ENCODE assay signal across 15 cellular contexts in the genomic region with DNA sequence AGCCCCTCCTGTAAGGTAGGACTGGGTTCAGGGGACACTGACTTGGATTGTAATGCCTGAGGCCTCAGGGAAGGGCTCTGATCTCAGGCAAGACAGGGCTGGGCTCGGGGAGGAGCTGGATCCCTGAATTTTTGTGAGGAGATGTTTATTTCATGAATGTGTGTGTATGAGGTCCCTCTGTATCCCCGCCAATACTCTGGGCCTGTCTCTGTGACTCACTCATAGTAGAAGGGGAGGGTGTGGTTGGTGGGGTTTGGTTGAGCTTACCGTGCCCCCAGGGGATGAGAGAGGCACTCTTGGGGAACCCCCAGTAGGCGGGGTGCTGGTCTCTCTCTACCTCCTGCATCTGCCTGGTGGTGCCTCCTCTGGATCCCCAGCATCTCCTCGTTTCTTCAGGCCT. TPM values are rescaled to one million over a fixed set of nuclear protein-coding genes. Genes with fewer than 3 reads are reported as not detected.
DNase-seq lines count a peak whose midpoint lies in the region; ATAC-seq and TF ChIP-seq lines count a peak whose summit lies in the region.
"Had no signal": no experiment of that assay in that cellular context is flagged by ENCODE, and none has a peak within 500 bp of the region (broad histone marks: within the 10 kb centered on the region; RNA-seq: fewer than 3 reads in every experiment).

No MANE protein-coding gene starts in this region.

- H3K9ac ChIP-seq in mesendoderm (ENCODE audit: low read length): no peak overlapping the region

- H2BK120ac ChIP-seq in mesendoderm (ENCODE audit: low read depth, low read length): no peak overlapping the region

- H3K4me2 ChIP-seq in mesendoderm (ENCODE audit: low read length): no peak overlapping the region
- H3K4me2 ChIP-seq: hepatocyte, smooth muscle cell had no signal

- no peak overlapping the region for H3K23ac ChIP-seq in mesendoderm (ENCODE audit: low read length)

- no peak overlapping the region for H3K18ac ChIP-seq in mesendoderm (ENCODE audit: low read length)

- no peak overlapping the region for H3K27ac ChIP-seq in mesendoderm (ENCODE audit: low read depth, low read length)
- H3K27ac ChIP-seq: hepatocyte had no signal

- H3K36me3 ChIP-seq in mesendoderm (ENCODE audit: control insufficient read depth, insufficient read depth, low read length): no peaks in the 10 kb centered on the region
- H3K36me3 ChIP-seq: BE2C had no signal

- ATAC-seq in GM19043 (IDR thresholded peaks at IDR 0.05; ENCODE audit: low read depth, unreplicated experiment) (peak; percentile 47), HG03342 (IDR thresholded peaks at IDR 0.05; ENCODE audit: unreplicated experiment) (peak; percentile 71)

- no peak overlapping the region for H3K4ac ChIP-seq in mesendoderm (ENCODE audit: low read depth, low read length)

- H2BK15ac ChIP-seq in mesendoderm (replicated peaks; ENCODE audit: low read depth): no peak overlapping the region

- no peaks in the 10 kb centered on the region for H3K27me3 ChIP-seq in mesendoderm (ENCODE audit: insufficient read depth, low read length, poor library complexity)
- H3K27me3 ChIP-seq: BE2C, hepatocyte had no signal

- H4K5ac ChIP-seq in mesendoderm (ENCODE audit: low read length): no peak overlapping the region

- H2BK5ac ChIP-seq in mesendoderm (ENCODE audit: low read length): no peak overlapping the region

- TF ChIP-seq CTCF in epithelial cell of esophagus (IDR thresholded peaks at IDR 0.05; ENCODE audit: insufficient read depth, low read depth, low read length, missing control alignments) (no peak), GM13976 (IDR thresholded peaks at IDR 0.05; ENCODE audit: borderline replicate concordance, control extremely low read depth, extremely low read depth, insufficient read depth, missing control alignments) (no peak)

- no peak overlapping the region for H2AK5ac ChIP-seq in mesendoderm (ENCODE audit: low read length)

- DNase-seq in AG08395 (ENCODE audit: low spot score) (peak; percentile 41), epithelial cell of esophagus (ENCODE audit: low read depth) (peak; percentile 49), mesendoderm (no peak), medulla oblongata (ENCODE audit: extremely low spot score) (no peak), DMS53 (lab: John Stamatoyannopoulos, UW) (no peak), GM13976 (ENCODE audit: low spot score) (no peak)
- DNase-seq: activated CD4-positive, alpha-beta T cell treated with anti-CD3 and anti-CD28 coated beads for 1 hour; activated naive CD4-positive, alpha-beta T cell treated with anti-CD3 and anti-CD28 coated beads, Interleukin-2, amount 10 ng/mL, durations not matched to agents 7 days and 5 days; cortex of kidney; SHP77 treated with DMSO at 0.1 percent for 48 hours had no signal

- in situ Hi-C loops in GM13976 (cut with MboI; ENCODE audit: low sequenced_read_pairs, unreplicated experiment): no loop called here

- no peaks in the 10 kb centered on the region for H3K4me1 ChIP-seq in mesendoderm (ENCODE audit: control insufficient read depth, low read depth, low read length)

- no peak overlapping the region for H3K4me3 ChIP-seq in epithelial cell of esophagus (ENCODE audit: low read length)
- H3K4me3 ChIP-seq in mesendoderm (ENCODE audit: low read length): no peak overlapping the region
- H3K4me3 ChIP-seq: hepatocyte, smooth muscle cell had no signal

- WGBS in mesendoderm (ENCODE audit: extremely low coverage, insufficient coverage, low lambda C conversion rate): no CpG with 5 or more reads among the region's 5 CpGs

- H3K79me1 ChIP-seq in mesendoderm (ENCODE audit: low read length): no peaks in the 10 kb centered on the region

- H3K56ac ChIP-seq in mesendoderm (ENCODE audit: low read length): no peak overlapping the region

- no peak overlapping the region for H4K8ac ChIP-seq in mesendoderm (ENCODE audit: low read depth, low read length)

- no peaks in the 10 kb centered on the region for H3K79me2 ChIP-seq in mesendoderm (ENCODE audit: control insufficient read depth, insufficient read depth, low read length)
- H3K79me2 ChIP-seq: hepatocyte had no signal

RNA-seq across cellular contexts. Expression of gene RPSA, which starts 28.1 kb away (rescaled TPM):
- 2,947 TPM for polyA plus RNA-seq in mesendoderm (2013, experiment 1 of 2)
- polyA plus RNA-seq in mesendoderm (2013, experiment 2 of 2): 2,912 TPM

RNA-seq across cellular contexts. Expression of gene MOBP, which starts 32.9 kb away (rescaled TPM):
- 0.15 TPM for polyA plus RNA-seq in mesendoderm (2013, experiment 1 of 2)
- polyA plus RNA-seq in mesendoderm (2013, experiment 2 of 2): 0.22 TPM
- polyA plus RNA-seq: smooth muscle cell had no signal

RNA-seq across cellular contexts. Expression of gene SLC25A38, which starts 51.4 kb away (rescaled TPM):
- polyA plus RNA-seq in mesendoderm (2013, experiment 1 of 2): 31.4 TPM
- 31.1 TPM for polyA plus RNA-seq in mesendoderm (2013, experiment 2 of 2)

Comparison
In these comparisons a context has a peak if more than half of its experiments do, and no peak if none do; other contexts are left out.
1. DNase-seq: peak in AG08395 (single experiment) and epithelial cell of esophagus (single experiment); none in mesendoderm (single experiment), medulla oblongata (single experiment), DMS53 (single experiment) and GM13976 (single experiment).